ENCODE assay signal across 21 cellular contexts in the genomic region with DNA sequence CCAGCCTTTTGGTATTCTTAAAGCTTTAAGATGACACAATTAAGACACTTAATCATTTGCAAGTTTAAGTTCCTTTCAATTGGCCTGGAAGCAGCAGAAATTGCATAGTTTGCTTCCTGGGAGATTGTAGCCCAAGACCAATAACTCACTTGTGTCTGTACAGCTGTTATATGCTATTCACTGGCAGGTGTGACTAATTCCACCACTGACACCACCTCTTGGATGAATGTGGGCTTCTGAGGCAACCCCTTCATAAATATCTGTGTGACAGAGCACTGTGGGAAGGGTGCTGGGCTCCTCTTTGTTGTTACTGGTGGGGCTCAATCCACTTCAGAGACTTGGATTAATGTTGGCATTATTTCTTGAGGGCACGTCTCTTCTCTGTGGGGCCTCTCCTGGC.
"Had no signal": no experiment of that assay in that cellular context is flagged by ENCODE, and none has a peak within 500 bp of the region (broad histone marks: within the 10 kb centered on the region; RNA-seq: fewer than 3 reads in every experiment).

No MANE protein-coding gene starts in this region.

- H3K4me3 ChIP-seq: esophagus squamous epithelium, lower lobe of right lung, ovary, right lobe of liver, smooth muscle cell, suprapubic skin, transverse colon, vagina had no signal

- ATAC-seq: activated CD8-positive, alpha-beta T cell treated with anti-CD3 and anti-CD28 coated beads for 36 hours; lower lobe of right lung; right lobe of liver; stimulated activated naive CD8-positive, alpha-beta T cell treated with anti-CD3 and anti-CD28 coated beads, Interleukin-15, amount 100 ng/mL, for 72 hours; T-cell had no signal

- DNase-seq: activated B cell treated with CpG ODN at 0.5 μM for 24 hours; activated CD4-positive, alpha-beta T cell treated with anti-CD3 and anti-CD28 coated beads for 48 hours; activated CD8-positive, alpha-beta T cell treated with anti-CD3 and anti-CD28 coated beads for 36 hours; activated naive CD4-positive, alpha-beta T cell treated with anti-CD3 and anti-CD28 coated beads for 36 hours; activated T-cell treated with anti-CD3 and anti-CD28 coated beads, Interleukin-2, amount 50 U/mL, for 1 hour; anterior cingulate cortex; effector CD4-positive, alpha-beta T cell; esophagus squamous epithelium; glutamatergic neuron; hippocampal formation; islet precursor cell; lower lobe of right lung; ovary; right lobe of liver; stimulated activated CD4-positive, alpha-beta T cell treated with anti-CD3 and anti-CD28 coated beads, Interleukin-4, amount 100 ng/mL, for 1 hour; stimulated activated naive CD8-positive, alpha-beta T cell treated with anti-CD3 and anti-CD28 coated beads, Interleukin-15, amount 100 ng/mL, for 72 hours; T-cell; transverse colon had no signal
